ENCODE assay signal across 29 cellular contexts in genomic region chr11:68859123-68859522, GRCh38.
"Had no signal": no experiment of that assay in that cellular context is flagged by ENCODE, and none has a peak within 500 bp of the region (broad histone marks: within the 10 kb centered on the region; RNA-seq: fewer than 3 reads in every experiment).

No MANE protein-coding gene starts in this region.

- H3K27me3 ChIP-seq: right atrium auricular region, testis, thyroid gland had no signal

- ATAC-seq: natural killer cell; sciatic nerve; stimulated activated naive B cell treated with anti-CD40 and anti-IgM and Interleukin-4, amounts not matched to agents 10 μg/mL and 1 μg/mL and 100 μg/mL, for 72 hours; stimulated activated naive CD8-positive, alpha-beta T cell treated with anti-CD3 and anti-CD28 coated beads, Interleukin-15, Interleukin-2, amounts not matched to agents 100 U/mL and 50 U/mL, for 24 hours; upper lobe of right lung had no signal

- H3K4me1 ChIP-seq: neural progenitor cell, parathyroid adenoma had no signal

- FAIRE-seq: urothelium cell line had no signal

- H3K9me3 ChIP-seq: neutrophil, right atrium auricular region, testis, thyroid gland, upper lobe of right lung had no signal

- H3K4me1 Mint-ChIP-seq: natural killer cell had no signal

- H3K27ac Mint-ChIP-seq: mesothelial cell of epicardium; naive B cell; natural killer cell; nephron progenitor cell; neural progenitor cell; progenitor cell of endocrine pancreas; stimulated activated naive B cell treated with anti-CD40 and anti-IgM and Interleukin-4, amounts not matched to agents 10 μg/mL and 1 μg/mL and 100 μg/mL, for 72 hours had no signal

- H3K27ac ChIP-seq: left ventricle myocardium inferior, neural progenitor cell, neutrophil, parathyroid adenoma, right atrium auricular region, skin epidermis, stomach, testis, thyroid gland, upper lobe of right lung had no signal

- H3K36me3 ChIP-seq: left ventricle myocardium inferior, neural progenitor cell, neutrophil, right atrium auricular region, stomach, thyroid gland, transverse colon, upper lobe of right lung had no signal

- H3K4me3 Mint-ChIP-seq: mesothelial cell of epicardium; naive B cell; natural killer cell; nephron progenitor cell; neural progenitor cell; stimulated activated naive B cell treated with anti-CD40 and anti-IgM and Interleukin-4, amounts not matched to agents 10 μg/mL and 1 μg/mL and 100 μg/mL, for 72 hours had no signal

- H3K9me3 Mint-ChIP-seq: natural killer cell had no signal

- H3K79me2 ChIP-seq: hepatocyte, parathyroid adenoma had no signal

- H3K4me3 ChIP-seq: hepatocyte, left ventricle myocardium inferior, lung, neural progenitor cell, right atrium auricular region, skin epidermis, stomach, testis, thyroid gland, transverse colon, upper lobe of right lung had no signal

- DNase-seq: islet precursor cell; left ventricle myocardium inferior; mesendoderm; naive B cell; natural killer cell; nephron progenitor cell; occipital lobe; stimulated activated CD4-positive, alpha-beta T cell treated with anti-CD3 and anti-CD28 coated beads, Interleukin-12 subunit alpha, Interleukin-12 subunit beta, amount 100 ng/mL, for 4 hours; stimulated activated CD4-positive, alpha-beta T cell treated with anti-CD3 and anti-CD28 coated beads, Interleukin-15, amount 100 ng/mL, for 24 hours; stimulated activated CD4-positive, alpha-beta T cell treated with anti-CD3 and anti-CD28 coated beads, Interleukin-2, amount 100 ng/mL, for 24 hours; stimulated activated CD4-positive, alpha-beta T cell treated with anti-CD3 and anti-CD28 coated beads, Interleukin-4, amount 100 ng/mL, for 1 hour; stimulated activated naive B cell treated with anti-CD40 and anti-IgM and Interleukin-4, amounts not matched to agents 10 μg/mL and 1 μg/mL and 100 μg/mL, for 72 hours; stimulated activated naive CD8-positive, alpha-beta T cell treated with anti-CD3 and anti-CD28 coated beads, Interleukin-15, Interleukin-2, amounts not matched to agents 100 U/mL and 50 U/mL, for 24 hours; stomach; testis; thyroid gland; transverse colon had no signal

- H3K9ac ChIP-seq: neural progenitor cell, parathyroid adenoma had no signal

- H2AFZ ChIP-seq: hepatocyte, neural progenitor cell, parathyroid adenoma had no signal

- H3K36me3 Mint-ChIP-seq: naive B cell, natural killer cell had no signal

- H3K4me2 ChIP-seq: hepatocyte, neural progenitor cell had no signal
